16 cellular contexts compared by ENCODE assay signal in the genomic region with DNA sequence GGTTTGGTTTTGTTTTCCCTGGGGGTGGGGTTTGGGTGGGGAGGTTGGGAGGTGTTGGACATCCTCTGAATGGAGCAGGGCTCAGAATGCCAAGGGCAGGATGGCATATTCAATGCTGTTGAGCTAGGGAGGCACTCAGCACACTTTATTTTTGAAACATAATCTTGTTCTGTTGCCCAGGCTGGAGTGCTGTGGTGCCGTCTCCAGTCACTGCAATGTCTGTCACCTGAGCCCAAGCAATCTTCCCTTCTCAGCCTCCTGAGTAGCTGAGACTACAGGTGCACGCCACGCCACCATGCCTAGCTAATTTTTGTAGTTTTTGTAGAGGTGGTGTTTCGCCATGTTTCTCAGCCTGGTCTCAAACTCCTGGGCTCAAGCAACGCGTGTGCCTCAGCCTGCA.
DNase-seq lines count a peak whose midpoint lies in the region; ATAC-seq and TF ChIP-seq lines count a peak whose summit lies in the region.
"Had no signal": no experiment of that assay in that cellular context is flagged by ENCODE, and none has a peak within 500 bp of the region (broad histone marks: within the 10 kb centered on the region; RNA-seq: fewer than 3 reads in every experiment).

No MANE protein-coding gene starts in this region.

- H3K36me3 Mint-ChIP-seq in activated naive CD4-positive, alpha-beta T cell treated with anti-CD3 and anti-CD28 coated beads for 36 hours (ENCODE audit: low read depth): peaks cover 11% of the 10 kb centered on the region
- peaks cover 18% of the 10 kb centered on the region for H3K36me3 Mint-ChIP-seq in activated naive CD8-positive, alpha-beta T cell treated with anti-CD3 and anti-CD28 coated beads, Interleukin-2, amount 10 ng/mL, durations not matched to agents 7 days and 5 days

- H3K27ac Mint-ChIP-seq in activated naive CD4-positive, alpha-beta T cell treated with anti-CD3 and anti-CD28 coated beads for 36 hours: peak overlapping the region; percentile 63
- H3K27ac Mint-ChIP-seq in activated naive CD8-positive, alpha-beta T cell treated with anti-CD3 and anti-CD28 coated beads, Interleukin-2, amount 10 ng/mL, durations not matched to agents 7 days and 5 days: peak overlapping the region; percentile 94
- H3K27ac Mint-ChIP-seq in stimulated activated naive CD8-positive, alpha-beta T cell treated with anti-CD3 and anti-CD28 coated beads, Interleukin-15, amount 100 ng/mL, for 72 hours: peak overlapping the region; percentile 97 to 98

- ATAC-seq in activated naive CD8-positive, alpha-beta T cell treated with anti-CD3 and anti-CD28 coated beads, Interleukin-2, amount 10 ng/mL, durations not matched to agents 7 days and 5 days (ENCODE audit: low read depth): peak; percentile 15
- peak; percentile 31 for ATAC-seq in stimulated activated naive CD8-positive, alpha-beta T cell treated with anti-CD3 and anti-CD28 coated beads, Interleukin-15, amount 100 ng/mL, for 72 hours
- no peak for ATAC-seq in HG03175 (IDR thresholded peaks at IDR 0.05; ENCODE audit: unreplicated experiment)
- ATAC-seq: right cardiac atrium had no signal

- 91 to 97% methylated on average over 6 of the region's 6 CpGs for WGBS in lower leg skin, 2 donors

- no peak for TF ChIP-seq POLR2A in lower leg skin (IDR thresholded peaks at IDR 0.05)

- POLR2A ChIA-PET in activated naive CD8-positive, alpha-beta T cell treated with anti-CD3 and anti-CD28 coated beads, Interleukin-2, amount 10 ng/mL, durations not matched to agents 7 days and 5 days (lab: Charles Lee): interaction anchor here (0.9 to 1.3 kb wide), 4 partner anchors 8 to 117 kb away, joined by 3 to 5 read pairs (median 3); no protein-coding TSS in a partner anchor

- DNase-seq in activated naive CD4-positive, alpha-beta T cell treated with anti-CD3 and anti-CD28 coated beads for 36 hours: no peak
- DNase-seq in activated naive CD4-positive, alpha-beta T cell (lab: John Stamatoyannopoulos, UW): no peak
- DNase-seq in NCI-H2029 treated with DMSO at 0.1 percent for 48 hours (lab: John Stamatoyannopoulos, UW) (peak; percentile 50), lower leg skin (ENCODE audit: low spot score in 2 of 2) (no peak)
- DNase-seq in activated naive CD8-positive, alpha-beta T cell treated with anti-CD3 and anti-CD28 coated beads, Interleukin-2, amount 10 ng/mL, durations not matched to agents 7 days and 5 days: no peak
- DNase-seq in stimulated activated naive CD8-positive, alpha-beta T cell treated with anti-CD3 and anti-CD28 coated beads, Interleukin-15, amount 100 ng/mL, for 72 hours: no peak
- DNase-seq: H7; hippocampal formation; NCI-H1436; NCI-H524 treated with DMSO at 0.1 percent for 48 hours; PC-9; right cardiac atrium; stimulated activated CD4-positive, alpha-beta T cell treated with anti-CD3 and anti-CD28 coated beads, Interleukin-1b, Interleukin-23, amount 100 ng/mL, for 48 hours had no signal

- CTCF ChIA-PET in activated naive CD4-positive, alpha-beta T cell treated with anti-CD3 and anti-CD28 coated beads for 36 hours (lab: Charles Lee): no interaction called here

- no peaks in the 10 kb centered on the region for H3K9me3 Mint-ChIP-seq in activated naive CD4-positive, alpha-beta T cell treated with anti-CD3 and anti-CD28 coated beads for 36 hours
- H3K9me3 Mint-ChIP-seq in activated naive CD8-positive, alpha-beta T cell treated with anti-CD3 and anti-CD28 coated beads, Interleukin-2, amount 10 ng/mL, durations not matched to agents 7 days and 5 days: no peaks in the 10 kb centered on the region
- H3K9me3 Mint-ChIP-seq in stimulated activated naive CD8-positive, alpha-beta T cell treated with anti-CD3 and anti-CD28 coated beads, Interleukin-15, amount 100 ng/mL, for 72 hours: no peaks in the 10 kb centered on the region

- H3K27me3 Mint-ChIP-seq in activated naive CD4-positive, alpha-beta T cell treated with anti-CD3 and anti-CD28 coated beads for 36 hours (ENCODE audit: low read depth): no peaks in the 10 kb centered on the region
- H3K27me3 Mint-ChIP-seq in activated naive CD8-positive, alpha-beta T cell treated with anti-CD3 and anti-CD28 coated beads, Interleukin-2, amount 10 ng/mL, durations not matched to agents 7 days and 5 days: no peaks in the 10 kb centered on the region
- H3K27me3 Mint-ChIP-seq in stimulated activated naive CD8-positive, alpha-beta T cell treated with anti-CD3 and anti-CD28 coated beads, Interleukin-15, amount 100 ng/mL, for 72 hours: no peaks in the 10 kb centered on the region

- intact Hi-C loops in activated naive CD4-positive, alpha-beta T cell treated with anti-CD3 and anti-CD28 coated beads for 36 hours (cut with micrococcal nuclease): no loop called here
- intact Hi-C loops in lower leg skin (cut with DNase I; ENCODE audit: low total_unique reads): no loop called here

- TF ChIP-seq CTCF in lower leg skin (IDR thresholded peaks at IDR 0.05): no peak

- H3K4me3 Mint-ChIP-seq in activated naive CD4-positive, alpha-beta T cell treated with anti-CD3 and anti-CD28 coated beads for 36 hours: peak overlapping the region; percentile 35
- H3K4me3 Mint-ChIP-seq in activated naive CD8-positive, alpha-beta T cell treated with anti-CD3 and anti-CD28 coated beads, Interleukin-2, amount 10 ng/mL, durations not matched to agents 7 days and 5 days: peak overlapping the region; percentile 74
- H3K4me3 Mint-ChIP-seq in stimulated activated naive CD8-positive, alpha-beta T cell treated with anti-CD3 and anti-CD28 coated beads, Interleukin-15, amount 100 ng/mL, for 72 hours: peak overlapping the region; percentile 73 to 80

- no peak overlapping the region for H3K4me3 ChIP-seq in lower leg skin (ENCODE audit: low read depth, poor library complexity, severe bottlenecking)
- H3K4me3 ChIP-seq: cardiac muscle cell, PC-9, SK-N-MC had no signal

- peaks cover 24% of the 10 kb centered on the region for H3K4me1 Mint-ChIP-seq in activated naive CD4-positive, alpha-beta T cell treated with anti-CD3 and anti-CD28 coated beads for 36 hours (ENCODE audit: low read depth)
- peaks cover 41% of the 10 kb centered on the region for H3K4me1 Mint-ChIP-seq in activated naive CD8-positive, alpha-beta T cell treated with anti-CD3 and anti-CD28 coated beads, Interleukin-2, amount 10 ng/mL, durations not matched to agents 7 days and 5 days
- H3K4me1 Mint-ChIP-seq in stimulated activated naive CD8-positive, alpha-beta T cell treated with anti-CD3 and anti-CD28 coated beads, Interleukin-15, amount 100 ng/mL, for 72 hours: peaks cover 41% of the 10 kb centered on the region
